ENCODE assay signal across 33 cellular contexts in the genomic region with DNA sequence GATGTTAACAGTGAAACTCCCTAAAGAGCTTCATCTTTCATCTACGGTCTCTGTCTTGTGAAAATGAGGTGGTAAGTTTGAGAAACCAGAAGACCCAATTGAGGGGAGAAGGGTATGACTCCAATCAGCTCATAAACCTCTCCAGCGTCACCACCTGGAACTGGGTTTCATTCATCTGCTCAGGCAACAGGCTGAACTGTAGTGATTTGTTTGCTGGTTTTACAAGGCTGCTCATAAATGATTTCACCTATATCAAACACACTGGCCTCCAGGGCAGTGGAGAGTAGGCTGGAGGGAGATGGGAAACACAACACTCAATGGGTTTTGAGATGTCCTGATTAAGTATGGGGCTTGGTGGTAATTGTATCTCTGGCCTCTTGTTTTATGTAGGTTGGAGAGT.
"Had no signal": no experiment of that assay in that cellular context is flagged by ENCODE, and none has a peak within 500 bp of the region (broad histone marks: within the 10 kb centered on the region; RNA-seq: fewer than 3 reads in every experiment).

No MANE protein-coding gene starts in this region.

- H3K9me3 ChIP-seq: ascending aorta, SJSA1, SK-N-SH had no signal

- H3K4me1 Mint-ChIP-seq: activated B cell treated with CpG ODN at 0.5 μM for 24 hours; activated naive CD8-positive, alpha-beta T cell treated with anti-CD3 and anti-CD28 coated beads for 36 hours; activated T-helper 17 cell treated with anti-CD3 and anti-CD28 coated beads, Interleukin-2, amount 50 U/mL, for 72 hours; central memory CD8-positive, alpha-beta T cell had no signal

- H3K4me3 ChIP-seq: ascending aorta, cardiac muscle cell, SJSA1 had no signal

- H3K4me2 ChIP-seq: KMS-11, SK-N-SH had no signal

- H3K27me3 ChIP-seq: ascending aorta, cardiac muscle cell, SJSA1 had no signal

- DNase-seq: activated B cell treated with CpG ODN at 0.5 μM for 24 hours; activated CD4-positive, alpha-beta T cell treated with anti-CD3 and anti-CD28 coated beads for 4 hours; activated CD4-positive, alpha-beta T cell treated with anti-CD3 and anti-CD28 coated beads, Interleukin-2, amount 50 U/mL, for 4 hours; activated CD4-positive, CD25-positive, alpha-beta regulatory T cell treated with anti-CD3 and anti-CD28 coated beads, Interleukin-2, amount 50 U/mL, for 72 hours; activated CD8-positive, alpha-beta T cell treated with anti-CD3 and anti-CD28 coated beads for 36 hours; activated effector memory CD4-positive, alpha-beta T cell treated with anti-CD3 and anti-CD28 coated beads, Interleukin-2, amount 50 U/mL, for 16 hours; activated naive CD4-positive, alpha-beta T cell; activated naive CD4-positive, alpha-beta T cell treated with anti-CD3 and anti-CD28 coated beads, Interleukin-2, amount 50 U/mL, for 16 hours; activated naive CD8-positive, alpha-beta T cell treated with anti-CD3 and anti-CD28 coated beads for 36 hours; activated T-cell treated with anti-CD3 and anti-CD28 coated beads, Interleukin-2, amount 50 U/mL, for 1 hour; activated T-cell treated with anti-CD3 and anti-CD28 coated beads, Interleukin-2, amount 50 U/mL, for 72 hours; amygdala; NCI-H1092 treated with DMSO at 0.1 percent for 48 hours; NCI-H1417; NCI-H146; NCI-H187; NCI-H2029 treated with DMSO at 0.1 percent for 48 hours; NCI-H2107; NCI-H226; NCI-H446 treated with DMSO at 0.1 percent for 48 hours; NCI-H69; NCI-H82; NK-92 treated with Interleukin-12 subunit alpha and Interleukin-12 subunit beta, amount 100 ng/mL, for 24 hours; SHP77 treated with DMSO at 0.1 percent for 48 hours; SK-N-SH had no signal

- H3K9ac ChIP-seq: KMS-11, SK-N-SH had no signal

- H3K36me3 Mint-ChIP-seq: activated naive CD8-positive, alpha-beta T cell treated with anti-CD3 and anti-CD28 coated beads for 36 hours had no signal

- H3K27ac Mint-ChIP-seq: activated B cell treated with CpG ODN at 0.5 μM for 24 hours; activated CD8-positive, alpha-beta T cell treated with anti-CD3 and anti-CD28 coated beads for 36 hours; activated naive CD8-positive, alpha-beta T cell treated with anti-CD3 and anti-CD28 coated beads for 36 hours; activated T-cell treated with anti-CD3 and anti-CD28 coated beads, Interleukin-2, amount 50 U/mL, for 72 hours; activated T-helper 17 cell treated with anti-CD3 and anti-CD28 coated beads, Interleukin-2, amount 50 U/mL, for 72 hours; T-helper 1 cell treated with Interleukin-12 subunit alpha and Interleukin-12 subunit beta and Interleukin-4 antibody, amounts not matched to agents 30 μg/mL and 1 μg/mL, for 36 hours; T-helper 2 cell treated with Interferon-gamma antibody and Interleukin-4, amounts not matched to agents 5 μg/mL and 100 μg/mL, for 36 hours had no signal

- H3K4me1 ChIP-seq: ascending aorta, SJSA1 had no signal

- ATAC-seq: activated CD8-positive, alpha-beta T cell treated with anti-CD3 and anti-CD28 coated beads for 36 hours; activated T-cell treated with anti-CD3 and anti-CD28 coated beads, Interleukin-2, amount 50 U/mL, for 72 hours; activated T-helper 17 cell treated with anti-CD3 and anti-CD28 coated beads, Interleukin-2, amount 50 U/mL, for 72 hours had no signal

- H3K36me3 ChIP-seq: ascending aorta, cardiac muscle cell, SJSA1 had no signal

- H3K9me3 Mint-ChIP-seq: activated B cell treated with CpG ODN at 0.5 μM for 24 hours; activated naive CD8-positive, alpha-beta T cell treated with anti-CD3 and anti-CD28 coated beads for 36 hours; activated T-cell treated with anti-CD3 and anti-CD28 coated beads, Interleukin-2, amount 50 U/mL, for 72 hours; activated T-helper 17 cell treated with anti-CD3 and anti-CD28 coated beads, Interleukin-2, amount 50 U/mL, for 72 hours; central memory CD8-positive, alpha-beta T cell; T-helper 1 cell treated with Interleukin-12 subunit alpha and Interleukin-12 subunit beta and Interleukin-4 antibody, amounts not matched to agents 30 μg/mL and 1 μg/mL, for 36 hours; T-helper 2 cell treated with Interferon-gamma antibody and Interleukin-4, amounts not matched to agents 5 μg/mL and 100 μg/mL, for 36 hours had no signal

- H3K4me3 Mint-ChIP-seq: activated B cell treated with CpG ODN at 0.5 μM for 24 hours; activated CD8-positive, alpha-beta T cell treated with anti-CD3 and anti-CD28 coated beads for 36 hours; activated naive CD8-positive, alpha-beta T cell treated with anti-CD3 and anti-CD28 coated beads for 36 hours; activated T-cell treated with anti-CD3 and anti-CD28 coated beads, Interleukin-2, amount 50 U/mL, for 72 hours; activated T-helper 17 cell treated with anti-CD3 and anti-CD28 coated beads, Interleukin-2, amount 50 U/mL, for 72 hours; central memory CD8-positive, alpha-beta T cell; T-helper 1 cell treated with Interleukin-12 subunit alpha and Interleukin-12 subunit beta and Interleukin-4 antibody, amounts not matched to agents 30 μg/mL and 1 μg/mL, for 36 hours; T-helper 2 cell treated with Interferon-gamma antibody and Interleukin-4, amounts not matched to agents 5 μg/mL and 100 μg/mL, for 36 hours had no signal

- H3K27ac ChIP-seq: ascending aorta, cardiac muscle cell, KMS-11, SJSA1 had no signal
